In the genomic region with DNA sequence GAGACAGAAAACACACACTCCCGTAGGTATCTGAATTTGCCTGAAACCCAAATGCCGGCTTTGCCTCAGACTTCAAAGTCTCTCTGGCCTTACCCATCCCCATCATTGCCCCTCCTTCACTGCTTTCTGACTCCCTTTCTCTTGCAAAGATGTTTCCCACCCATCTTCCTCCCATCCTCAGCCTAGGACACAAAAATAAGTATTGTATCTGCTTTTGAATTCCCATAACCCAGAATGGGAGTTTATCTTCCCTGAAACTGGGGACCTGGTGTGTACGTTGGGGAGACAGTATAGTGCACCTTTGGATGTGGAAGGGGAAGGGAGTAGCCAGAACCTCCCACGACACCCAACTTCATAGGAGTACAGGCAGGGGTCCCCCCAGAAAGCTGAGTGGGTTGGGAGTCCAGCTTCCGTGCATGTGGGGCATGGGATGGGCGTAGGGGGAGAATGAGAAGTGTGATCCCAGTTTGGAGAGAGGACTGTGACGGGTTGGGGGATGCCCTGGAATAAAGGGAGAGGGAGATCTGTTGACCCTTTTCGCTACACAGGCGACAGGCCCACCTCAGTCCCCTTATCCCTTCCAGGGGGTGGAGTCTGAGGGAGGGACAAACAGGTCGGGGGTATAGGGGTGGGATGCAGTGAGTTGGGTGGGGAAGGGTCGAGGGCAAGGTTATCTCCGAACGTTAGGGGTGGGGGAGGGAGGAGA, we compare ENCODE assay signal across 1 cellular context.
TF ChIP-seq lines count a peak whose summit lies in the region.

No MANE protein-coding gene starts in this region.

TF ChIP-seq in H1, 55 proteins besides CTCF, POLR2A, EP300 and RAD21:
- TF ChIP-seq SP2 (IDR thresholded peaks at IDR 0.05; ENCODE audit: low read length) (no peak), ZNF274 (IDR thresholded peaks at IDR 0.05; ENCODE audit: borderline replicate concordance, extremely low read depth, low read length) (no peak), SP4 (IDR thresholded peaks at IDR 0.05; ENCODE audit: low read length) (no peak), POU5F1 (IDR thresholded peaks at IDR 0.05; ENCODE audit: low read depth, low read length) (no peak), NANOG (IDR thresholded peaks at IDR 0.05; ENCODE audit: insufficient read depth, low read depth, low read length, poor library complexity, severe bottlenecking) (no peak), NRF1 (IDR thresholded peaks at IDR 0.05; ENCODE audit: low read depth, low read length) (no peak), POLR2AphosphoS5 (IDR thresholded peaks at IDR 0.05; ENCODE audit: low read depth, low read length) (no peak)
TF ChIP-seq in H1: peak in this region for 0.
